ENCODE assay signal across 1 cellular context in the genomic region with DNA sequence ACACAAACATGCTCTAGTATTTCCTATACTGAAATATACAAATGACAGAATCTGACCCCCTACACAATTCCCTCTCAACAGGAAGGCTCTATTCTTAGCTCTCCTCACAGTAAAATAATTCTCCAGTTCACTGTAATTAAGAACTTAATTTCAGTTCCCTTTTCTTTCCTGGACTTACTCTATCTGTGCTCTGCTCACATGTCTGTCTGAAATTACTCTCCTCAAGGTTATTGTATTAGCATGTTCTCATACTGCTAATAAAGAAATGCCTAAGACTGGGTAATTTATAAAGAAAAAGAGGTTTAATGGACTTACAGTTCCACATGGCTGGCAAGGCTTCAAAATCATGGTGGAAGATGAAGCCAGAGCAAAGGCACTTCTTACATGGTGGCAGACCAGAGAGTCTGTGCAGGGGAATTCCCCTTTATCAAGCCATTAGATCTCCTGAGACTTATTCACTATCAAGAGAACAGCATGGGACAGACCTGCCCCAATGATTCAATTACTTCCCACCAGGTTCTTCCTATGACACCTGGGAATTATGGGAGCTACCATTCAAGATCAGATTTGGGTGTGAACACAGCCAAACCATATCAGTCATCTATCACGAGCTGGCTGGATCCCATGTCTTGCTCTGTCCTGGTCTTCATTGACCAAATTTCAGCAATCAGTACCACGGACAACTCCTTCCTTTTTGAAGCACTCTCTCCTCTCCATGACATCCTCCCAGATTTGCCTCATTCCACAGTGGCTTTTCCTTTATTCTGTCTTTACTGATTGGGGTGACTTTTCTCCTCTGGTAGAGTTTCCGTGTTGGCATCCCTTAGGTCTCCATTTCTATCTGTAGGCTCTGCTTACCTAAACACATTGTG.
TF ChIP-seq lines count a peak whose summit lies in the region.

No MANE protein-coding gene starts in this region.

TF ChIP-seq in GM23338, 12 proteins besides CTCF, POLR2A, EP300 and RAD21:
- TF ChIP-seq, protein P1, sequence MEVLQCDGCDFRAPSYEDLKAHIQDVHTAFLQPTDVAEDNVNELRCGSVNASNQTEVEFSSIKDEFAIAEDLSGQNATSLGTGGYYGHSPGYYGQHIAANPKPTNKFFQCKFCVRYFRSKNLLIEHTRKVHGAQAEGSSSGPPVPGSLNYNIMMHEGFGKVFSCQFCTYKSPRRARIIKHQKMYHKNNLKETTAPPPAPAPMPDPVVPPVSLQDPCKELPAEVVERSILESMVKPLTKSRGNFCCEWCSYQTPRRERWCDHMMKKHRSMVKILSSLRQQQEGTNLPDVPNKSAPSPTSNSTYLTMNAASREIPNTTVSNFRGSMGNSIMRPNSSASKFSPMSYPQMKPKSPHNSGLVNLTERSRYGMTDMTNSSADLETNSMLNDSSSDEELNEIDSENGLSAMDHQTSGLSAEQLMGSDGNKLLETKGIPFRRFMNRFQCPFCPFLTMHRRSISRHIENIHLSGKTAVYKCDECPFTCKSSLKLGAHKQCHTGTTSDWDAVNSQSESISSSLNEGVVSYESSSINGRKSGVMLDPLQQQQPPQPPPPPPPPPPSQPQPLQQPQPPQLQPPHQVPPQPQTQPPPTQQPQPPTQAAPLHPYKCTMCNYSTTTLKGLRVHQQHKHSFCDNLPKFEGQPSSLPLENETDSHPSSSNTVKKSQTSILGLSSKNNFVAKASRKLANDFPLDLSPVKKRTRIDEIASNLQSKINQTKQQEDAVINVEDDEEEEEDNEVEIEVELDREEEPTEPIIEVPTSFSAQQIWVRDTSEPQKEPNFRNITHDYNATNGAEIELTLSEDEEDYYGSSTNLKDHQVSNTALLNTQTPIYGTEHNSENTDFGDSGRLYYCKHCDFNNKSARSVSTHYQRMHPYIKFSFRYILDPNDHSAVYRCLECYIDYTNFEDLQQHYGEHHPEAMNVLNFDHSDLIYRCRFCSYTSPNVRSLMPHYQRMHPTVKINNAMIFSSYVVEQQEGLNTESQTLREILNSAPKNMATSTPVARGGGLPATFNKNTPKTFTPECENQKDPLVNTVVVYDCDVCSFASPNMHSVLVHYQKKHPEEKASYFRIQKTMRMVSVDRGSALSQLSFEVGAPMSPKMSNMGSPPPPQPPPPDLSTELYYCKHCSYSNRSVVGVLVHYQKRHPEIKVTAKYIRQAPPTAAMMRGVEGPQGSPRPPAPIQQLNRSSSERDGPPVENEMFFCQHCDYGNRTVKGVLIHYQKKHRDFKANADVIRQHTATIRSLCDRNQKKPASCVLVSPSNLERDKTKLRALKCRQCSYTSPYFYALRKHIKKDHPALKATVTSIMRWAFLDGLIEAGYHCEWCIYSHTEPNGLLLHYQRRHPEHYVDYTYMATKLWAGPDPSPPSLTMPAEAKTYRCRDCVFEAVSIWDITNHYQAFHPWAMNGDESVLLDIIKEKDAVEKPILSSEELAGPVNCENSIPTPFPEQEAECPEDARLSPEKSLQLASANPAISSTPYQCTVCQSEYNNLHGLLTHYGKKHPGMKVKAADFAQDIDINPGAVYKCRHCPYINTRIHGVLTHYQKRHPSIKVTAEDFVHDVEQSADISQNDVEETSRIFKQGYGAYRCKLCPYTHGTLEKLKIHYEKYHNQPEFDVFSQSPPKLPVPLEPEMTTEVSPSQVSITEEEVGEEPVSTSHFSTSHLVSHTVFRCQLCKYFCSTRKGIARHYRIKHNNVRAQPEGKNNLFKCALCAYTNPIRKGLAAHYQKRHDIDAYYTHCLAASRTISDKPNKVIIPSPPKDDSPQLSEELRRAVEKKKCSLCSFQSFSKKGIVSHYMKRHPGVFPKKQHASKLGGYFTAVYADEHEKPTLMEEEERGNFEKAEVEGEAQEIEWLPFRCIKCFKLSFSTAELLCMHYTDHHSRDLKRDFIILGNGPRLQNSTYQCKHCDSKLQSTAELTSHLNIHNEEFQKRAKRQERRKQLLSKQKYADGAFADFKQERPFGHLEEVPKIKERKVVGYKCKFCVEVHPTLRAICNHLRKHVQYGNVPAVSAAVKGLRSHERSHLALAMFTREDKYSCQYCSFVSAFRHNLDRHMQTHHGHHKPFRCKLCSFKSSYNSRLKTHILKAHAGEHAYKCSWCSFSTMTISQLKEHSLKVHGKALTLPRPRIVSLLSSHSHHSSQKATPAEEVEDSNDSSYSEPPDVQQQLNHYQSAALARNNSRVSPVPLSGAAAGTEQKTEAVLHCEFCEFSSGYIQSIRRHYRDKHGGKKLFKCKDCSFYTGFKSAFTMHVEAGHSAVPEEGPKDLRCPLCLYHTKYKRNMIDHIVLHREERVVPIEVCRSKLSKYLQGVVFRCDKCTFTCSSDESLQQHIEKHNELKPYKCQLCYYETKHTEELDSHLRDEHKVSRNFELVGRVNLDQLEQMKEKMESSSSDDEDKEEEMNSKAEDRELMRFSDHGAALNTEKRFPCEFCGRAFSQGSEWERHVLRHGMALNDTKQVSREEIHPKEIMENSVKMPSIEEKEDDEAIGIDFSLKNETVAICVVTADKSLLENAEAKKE (CRISPR knock-in tag; IDR thresholded peaks at IDR 0.05) = no peak
- TF ChIP-seq, protein P2, sequence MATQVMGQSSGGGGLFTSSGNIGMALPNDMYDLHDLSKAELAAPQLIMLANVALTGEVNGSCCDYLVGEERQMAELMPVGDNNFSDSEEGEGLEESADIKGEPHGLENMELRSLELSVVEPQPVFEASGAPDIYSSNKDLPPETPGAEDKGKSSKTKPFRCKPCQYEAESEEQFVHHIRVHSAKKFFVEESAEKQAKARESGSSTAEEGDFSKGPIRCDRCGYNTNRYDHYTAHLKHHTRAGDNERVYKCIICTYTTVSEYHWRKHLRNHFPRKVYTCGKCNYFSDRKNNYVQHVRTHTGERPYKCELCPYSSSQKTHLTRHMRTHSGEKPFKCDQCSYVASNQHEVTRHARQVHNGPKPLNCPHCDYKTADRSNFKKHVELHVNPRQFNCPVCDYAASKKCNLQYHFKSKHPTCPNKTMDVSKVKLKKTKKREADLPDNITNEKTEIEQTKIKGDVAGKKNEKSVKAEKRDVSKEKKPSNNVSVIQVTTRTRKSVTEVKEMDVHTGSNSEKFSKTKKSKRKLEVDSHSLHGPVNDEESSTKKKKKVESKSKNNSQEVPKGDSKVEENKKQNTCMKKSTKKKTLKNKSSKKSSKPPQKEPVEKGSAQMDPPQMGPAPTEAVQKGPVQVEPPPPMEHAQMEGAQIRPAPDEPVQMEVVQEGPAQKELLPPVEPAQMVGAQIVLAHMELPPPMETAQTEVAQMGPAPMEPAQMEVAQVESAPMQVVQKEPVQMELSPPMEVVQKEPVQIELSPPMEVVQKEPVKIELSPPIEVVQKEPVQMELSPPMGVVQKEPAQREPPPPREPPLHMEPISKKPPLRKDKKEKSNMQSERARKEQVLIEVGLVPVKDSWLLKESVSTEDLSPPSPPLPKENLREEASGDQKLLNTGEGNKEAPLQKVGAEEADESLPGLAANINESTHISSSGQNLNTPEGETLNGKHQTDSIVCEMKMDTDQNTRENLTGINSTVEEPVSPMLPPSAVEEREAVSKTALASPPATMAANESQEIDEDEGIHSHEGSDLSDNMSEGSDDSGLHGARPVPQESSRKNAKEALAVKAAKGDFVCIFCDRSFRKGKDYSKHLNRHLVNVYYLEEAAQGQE (IDR thresholded peaks at IDR 0.05; ENCODE audit: unreplicated experiment) = peak; percentile 81
- TF ChIP-seq POLR2AphosphoS5 (IDR thresholded peaks at IDR 0.05; ENCODE audit: low read depth) (no peak), ZNF331 (CRISPR knock-in tag; IDR thresholded peaks at IDR 0.05; ENCODE audit: low read depth) (no peak), EZH2phosphoT487 (IDR thresholded peaks at IDR 0.05; ENCODE audit: unreplicated experiment) (no peak)
